11 cellular contexts compared by ENCODE assay signal in the genomic region with DNA sequence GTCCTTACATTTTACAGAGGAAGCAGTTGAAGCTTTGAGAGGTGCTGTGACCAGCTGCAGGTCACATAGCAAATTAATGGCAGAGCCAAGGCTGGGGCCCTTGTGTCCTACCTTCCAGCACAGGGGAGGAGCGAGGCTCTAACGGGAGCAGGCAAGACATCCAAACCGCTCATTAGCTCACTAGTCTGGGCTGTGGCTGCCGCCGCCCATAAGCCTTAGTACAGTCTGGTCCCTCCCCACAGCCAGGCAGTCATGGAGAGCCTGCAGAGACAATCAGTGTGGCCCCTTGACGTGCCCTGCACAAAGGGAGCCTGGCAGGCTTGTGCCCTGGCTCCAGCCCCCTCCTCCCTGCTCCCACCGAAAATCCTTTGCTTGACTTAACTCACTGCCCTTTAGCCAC. TPM values are rescaled to one million over a fixed set of nuclear protein-coding genes. Genes with fewer than 3 reads are reported as not detected.
DNase-seq lines count a peak whose midpoint lies in the region; ATAC-seq and TF ChIP-seq lines count a peak whose summit lies in the region.
"Not testable (repeated sequence)": the region's sequence is repeated elsewhere in the genome, so short reads cannot be mapped to it uniquely, and the experiment has no call there.
"Had no signal": no experiment of that assay in that cellular context is flagged by ENCODE, and none has a peak within 500 bp of the region (broad histone marks: within the 10 kb centered on the region; RNA-seq: fewer than 3 reads in every experiment).

No MANE protein-coding gene starts in this region.

- TF ChIP-seq CTCF in HEK293 (tag by site-specific recombination; IDR thresholded peaks at IDR 0.05); vagina (IDR thresholded peaks at IDR 0.05): not testable (repeated sequence)

- CTCF ChIA-PET in HEK293 (lab: Yijun Ruan, JAX): not testable (repeated sequence)

- POLR2A ChIA-PET in HEK293 (lab: Yijun Ruan, JAX): not testable (repeated sequence)

- H3K27ac ChIP-seq in HEK293 (ENCODE audit: extremely low read depth, low read depth, low read length); vagina: not testable (repeated sequence)

- intact Hi-C loops in vagina (cut with DNase I): not testable (repeated sequence)

- not testable (repeated sequence) for H3K4me1 ChIP-seq in HEK293 (ENCODE audit: control insufficient read depth, insufficient read depth, low read length); vagina

- DNase-seq in NCI-H82 (lab: John Stamatoyannopoulos, UW) (peak; percentile 5), RPMI8226 (peak; percentile 2), vagina (ENCODE audit: extremely low spot score in 2 of 2) (peak; percentile 20 to 89)

- H3K36me3 ChIP-seq in HEK293 (ENCODE audit: control insufficient read depth in 2 of 2, insufficient read depth in 1 of 2, low read length in 2 of 2); vagina: not testable (repeated sequence)

- H3K27me3 ChIP-seq in vagina: not testable (repeated sequence)

- TF ChIP-seq POLR2A in vagina (IDR thresholded peaks at IDR 0.05): not testable (repeated sequence)

- H3K9me3 ChIP-seq in HEK293 (ENCODE audit: control insufficient read depth, insufficient read depth, low read depth, low read length); vagina: not testable (repeated sequence)

- H3K4me3 ChIP-seq in HEK293 (ENCODE audit: low read depth, low read length); vagina: not testable (repeated sequence)

- peak; percentile 47 for ATAC-seq in esophagus mucosa

TF ChIP-seq in HEK293, 187 proteins besides CTCF, POLR2A, EP300 and RAD21:
- TF ChIP-seq ZNF623 (tag by site-specific recombination; IDR thresholded peaks at IDR 0.05): peak; percentile 71

RNA-seq across cellular contexts. Expression of a gene that starts 25.6 kb away (rescaled TPM):
- total RNA-seq in esophagus mucosa (15.7 TPM), vagina (1.2 TPM)
- total RNA-seq: A673; CD4-positive, alpha-beta memory T cell; CD4-positive, CD25-positive, alpha-beta regulatory T cell; CD8-positive, alpha-beta memory T cell; Daoy; G401 had no signal

Comparison
In these comparisons a context has a peak if more than half of its experiments do, and no peak if none do; other contexts are left out.
1. DNase-seq: peak in every context shown above with its lines; median percentile 54 in vagina; 5 in NCI-H82; 2 in RPMI8226.